Comparison of ENCODE assay signal across 14 cellular contexts in genomic region chr4:74884282-74884681, GRCh38. TPM values are rescaled to one million over a fixed set of nuclear protein-coding genes. Genes with fewer than 3 reads are reported as not detected.
A peak's percentile ranks its signal among the peaks of the same experiment; 100 is the strongest.
DNase-seq lines count a peak whose midpoint lies in the region; ATAC-seq and TF ChIP-seq lines count a peak whose summit lies in the region.
"Had no signal": no experiment of that assay in that cellular context is flagged by ENCODE, and none has a peak within 500 bp of the region (broad histone marks: within the 10 kb centered on the region; RNA-seq: fewer than 3 reads in every experiment).

No MANE protein-coding gene starts in this region.

- H4K20me1 ChIP-seq in Karpas-422 (ENCODE audit: insufficient read depth, low read depth, low read length) (no peaks in the 10 kb centered on the region), smooth muscle cell (ENCODE audit: low read depth) (no peaks in the 10 kb centered on the region)

- peaks cover 5% of the 10 kb centered on the region for H3F3A ChIP-seq in smooth muscle cell (ENCODE audit: low read depth)

- no peaks in the 10 kb centered on the region for H3K9me2 ChIP-seq in Karpas-422 (replicated peaks; ENCODE audit: insufficient read depth, low read length)

- H3K4me1 ChIP-seq in Karpas-422 (ENCODE audit: low read length), result peaks cover 13% of the 10 kb centered on the region
- H3K4me1 ChIP-seq in smooth muscle cell (ENCODE audit: low read depth), result no peaks in the 10 kb centered on the region
- H3K4me1 ChIP-seq: A549 had no signal

- no peaks in the 10 kb centered on the region for H3K9me3 ChIP-seq in Karpas-422 (ENCODE audit: low read length)
- no peaks in the 10 kb centered on the region for H3K9me3 ChIP-seq in smooth muscle cell (replicated peaks; ENCODE audit: low read depth)
- H3K9me3 ChIP-seq: A549 had no signal

- H3K4me2 ChIP-seq in Karpas-422 (ENCODE audit: low read depth, low read length, poor library complexity, severe bottlenecking) (peak overlapping the region; percentile 20), smooth muscle cell (peak overlapping the region; percentile 29)
- H3K4me2 ChIP-seq: A549 had no signal

- H3K9ac ChIP-seq in Karpas-422 (ENCODE audit: low read length), result no peak overlapping the region
- no peak overlapping the region for H3K9ac ChIP-seq in smooth muscle cell (ENCODE audit: low read depth)

- H3K79me2 ChIP-seq in Karpas-422 (ENCODE audit: low read length), result no peaks in the 10 kb centered on the region
- H3K79me2 ChIP-seq in smooth muscle cell (ENCODE audit: low read depth), result no peaks in the 10 kb centered on the region

- H3K27ac ChIP-seq in Karpas-422 (ENCODE audit: low read length) (no peak overlapping the region), smooth muscle cell (ENCODE audit: low read depth) (peak overlapping the region; percentile 10)
- H3K27ac ChIP-seq: A549, C4-2B had no signal

- H2AFZ ChIP-seq in Karpas-422 (ENCODE audit: low read length) (no peak overlapping the region), smooth muscle cell (ENCODE audit: low read depth) (no peak overlapping the region)

- no peak for ATAC-seq in GM19023 (IDR thresholded peaks at IDR 0.05; ENCODE audit: unreplicated experiment)
- ATAC-seq: A549 had no signal

- TF ChIP-seq CTCF in fibroblast of villous mesenchyme (IDR thresholded peaks at IDR 0.05; ENCODE audit: insufficient read depth, low read depth, low read length) (no peak), smooth muscle cell (IDR thresholded peaks at IDR 0.05; ENCODE audit: borderline replicate concordance, insufficient read depth, poor library complexity, severe bottlenecking) (no peak)

- no peak overlapping the region for H3K4me3 Mint-ChIP-seq in activated T-helper 1 cell treated with anti-CD3 and anti-CD28 coated beads, Interleukin-12 subunit alpha, Interleukin-12 subunit beta, Interleukin-2, Interleukin-4 antibody, amounts not matched to agents 30 ng/mL and 10 ng/mL and 1 ng/mL, durations not matched to agents 14 hours and 24 hours and 36 hours

- DNase-seq in NCI-H748 (lab: John Stamatoyannopoulos, UW; ENCODE audit: unreplicated experiment) (peak; percentile 8), NCI-H748 treated with DMSO at 0.1 percent for 48 hours (lab: John Stamatoyannopoulos, UW) (no peak), Karpas-422 (no peak), fibroblast of villous mesenchyme (ENCODE audit: low read depth) (peak; percentile 9), smooth muscle cell (lab: John Stamatoyannopoulos, UW; ENCODE audit: unreplicated experiment) (no peak)
- DNase-seq in activated T-helper 1 cell treated with anti-CD3 and anti-CD28 coated beads, Interleukin-12 subunit alpha, Interleukin-12 subunit beta, Interleukin-2, Interleukin-4 antibody, amounts not matched to agents 30 ng/mL and 10 ng/mL and 1 ng/mL, durations not matched to agents 14 hours and 24 hours and 36 hours (ENCODE audit: low spot score), result no peak
- DNase-seq: MM.1S, NCI-H2227 treated with DMSO at 0.1 percent for 48 hours, NCI-H526, SIG-M5 had no signal

- no peak overlapping the region for H3K27ac Mint-ChIP-seq in activated T-helper 1 cell treated with anti-CD3 and anti-CD28 coated beads, Interleukin-12 subunit alpha, Interleukin-12 subunit beta, Interleukin-2, Interleukin-4 antibody, amounts not matched to agents 30 ng/mL and 10 ng/mL and 1 ng/mL, durations not matched to agents 14 hours and 24 hours and 36 hours

- WGBS in smooth muscle cell (ENCODE audit: low lambda C conversion rate), result 21% methylated on average over 2 of the region's 2 CpGs

- H3K9me3 Mint-ChIP-seq in activated T-helper 1 cell treated with anti-CD3 and anti-CD28 coated beads, Interleukin-12 subunit alpha, Interleukin-12 subunit beta, Interleukin-2, Interleukin-4 antibody, amounts not matched to agents 30 ng/mL and 10 ng/mL and 1 ng/mL, durations not matched to agents 14 hours and 24 hours and 36 hours, result no peaks in the 10 kb centered on the region

- no peaks in the 10 kb centered on the region for H3K27me3 ChIP-seq in Karpas-422 (ENCODE audit: low read length)
- no peaks in the 10 kb centered on the region for H3K27me3 ChIP-seq in smooth muscle cell (ENCODE audit: low read depth)

- no peaks in the 10 kb centered on the region for H3K27me3 Mint-ChIP-seq in activated T-helper 1 cell treated with anti-CD3 and anti-CD28 coated beads, Interleukin-12 subunit alpha, Interleukin-12 subunit beta, Interleukin-2, Interleukin-4 antibody, amounts not matched to agents 30 ng/mL and 10 ng/mL and 1 ng/mL, durations not matched to agents 14 hours and 24 hours and 36 hours (ENCODE audit: insufficient read depth)

- no peaks in the 10 kb centered on the region for H3K36me3 Mint-ChIP-seq in activated T-helper 1 cell treated with anti-CD3 and anti-CD28 coated beads, Interleukin-12 subunit alpha, Interleukin-12 subunit beta, Interleukin-2, Interleukin-4 antibody, amounts not matched to agents 30 ng/mL and 10 ng/mL and 1 ng/mL, durations not matched to agents 14 hours and 24 hours and 36 hours (ENCODE audit: low read depth)

- H3K36me3 ChIP-seq in Karpas-422 (ENCODE audit: insufficient read depth, low read length), result no peaks in the 10 kb centered on the region
- no peaks in the 10 kb centered on the region for H3K36me3 ChIP-seq in smooth muscle cell (ENCODE audit: low read depth)

- H3K4me3 ChIP-seq in Karpas-422 (ENCODE audit: low read length) (no peak overlapping the region), fibroblast of villous mesenchyme (ENCODE audit: low read depth, low read length) (no peak overlapping the region), smooth muscle cell (no peak overlapping the region)
- H3K4me3 ChIP-seq: A549 had no signal

- intact Hi-C loops in activated T-helper 1 cell treated with anti-CD3 and anti-CD28 coated beads, Interleukin-12 subunit alpha, Interleukin-12 subunit beta, Interleukin-2, Interleukin-4 antibody, amounts not matched to agents 30 ng/mL and 10 ng/mL and 1 ng/mL, durations not matched to agents 14 hours and 24 hours and 36 hours (cut with micrococcal nuclease), result no loop called here

- no peaks in the 10 kb centered on the region for H3K4me1 Mint-ChIP-seq in activated T-helper 1 cell treated with anti-CD3 and anti-CD28 coated beads, Interleukin-12 subunit alpha, Interleukin-12 subunit beta, Interleukin-2, Interleukin-4 antibody, amounts not matched to agents 30 ng/mL and 10 ng/mL and 1 ng/mL, durations not matched to agents 14 hours and 24 hours and 36 hours (ENCODE audit: low read depth)

RNA-seq across cellular contexts. Expression of gene PARM1, which starts 48.6 kb away (rescaled TPM):
- total RNA-seq in Karpas-422 (2014; rRNA removed; shearing (Covaris generic); ENCODE audit: low replicate concordance), result 37.6 and 65.0 TPM in 2 replicates
- 0.86 and 1.3 TPM in 2 replicates for total RNA-seq in fibroblast of villous mesenchyme
- total RNA-seq in smooth muscle cell, result 46.4 and 61.6 TPM in 2 replicates
- 29.6 and 38.5 TPM in 2 replicates for polyA plus RNA-seq in smooth muscle cell
- not detected in 2 replicates for total RNA-seq in activated T-helper 1 cell treated with anti-CD3 and anti-CD28 coated beads, Interleukin-12 subunit alpha, Interleukin-12 subunit beta, Interleukin-2, Interleukin-4 antibody, amounts not matched to agents 30 ng/mL and 10 ng/mL and 1 ng/mL, durations not matched to agents 14 hours and 24 hours and 36 hours
- total RNA-seq: G401 had no signal

Comparison
In these comparisons a context has a peak if more than half of its experiments do, and no peak if none do; other contexts are left out.
1. DNase-seq: peak in NCI-H748 (single experiment) and fibroblast of villous mesenchyme (single experiment); none in NCI-H748 treated with DMSO at 0.1 percent for 48 hours (single experiment), Karpas-422 (single experiment), smooth muscle cell (single experiment) and activated T-helper 1 cell treated with anti-CD3 and anti-CD28 coated beads, Interleukin-12 subunit alpha, Interleukin-12 subunit beta, Interleukin-2, Interleukin-4 antibody, amounts not matched to agents 30 ng/mL and 10 ng/mL and 1 ng/mL, durations not matched to agents 14 hours and 24 hours and 36 hours (single experiment).
2. RNA of gene PARM1, which starts 48.6 kb away (total RNA-seq): 37.6 to 65.0 TPM in Karpas-422 and 46.4 to 61.6 TPM in smooth muscle cell; 0.86 to 1.3 TPM in fibroblast of villous mesenchyme and not detected in activated T-helper 1 cell treated with anti-CD3 and anti-CD28 coated beads, Interleukin-12 subunit alpha, Interleukin-12 subunit beta, Interleukin-2, Interleukin-4 antibody, amounts not matched to agents 30 ng/mL and 10 ng/mL and 1 ng/mL, durations not matched to agents 14 hours and 24 hours and 36 hours; every median in the first group is over 10 times any median in the second.